In the genomic region with DNA sequence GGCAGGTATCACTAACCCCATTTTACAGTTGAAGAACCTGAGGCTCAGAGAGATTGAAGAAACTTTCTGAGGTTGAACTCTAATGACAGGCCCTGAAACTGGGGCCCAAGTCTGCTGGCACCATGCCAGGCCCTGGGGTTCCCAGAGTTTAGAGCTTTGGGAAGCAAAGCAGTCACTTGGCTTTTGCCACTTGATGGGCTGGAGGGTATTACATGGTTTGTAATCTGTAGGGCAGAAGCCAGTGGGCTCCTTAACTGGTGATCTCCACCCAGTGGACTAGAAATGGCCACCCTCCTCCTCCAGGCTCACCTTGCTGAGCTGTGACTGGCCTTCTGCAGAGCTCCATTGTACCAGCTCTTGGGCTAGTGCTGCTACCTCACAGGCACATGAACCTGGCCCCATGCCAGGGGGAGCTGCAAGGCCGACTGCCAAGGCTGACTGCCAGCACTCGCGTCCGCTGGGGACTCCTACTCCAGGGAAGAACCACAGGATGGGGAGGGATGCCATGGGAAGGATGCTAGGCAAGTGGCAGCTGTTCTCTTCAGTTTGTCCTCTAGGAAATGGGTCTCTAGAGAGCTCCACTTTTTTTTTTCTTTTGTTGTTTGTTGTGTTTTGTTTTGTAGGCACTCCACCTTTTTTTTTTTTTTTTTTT, we compare ENCODE assay signal across 10 cellular contexts.
DNase-seq lines count a peak whose midpoint lies in the region; ATAC-seq and TF ChIP-seq lines count a peak whose summit lies in the region.
"Had no signal": no experiment of that assay in that cellular context is flagged by ENCODE, and none has a peak within 500 bp of the region (broad histone marks: within the 10 kb centered on the region; RNA-seq: fewer than 3 reads in every experiment).

No MANE protein-coding gene starts in this region.

- no peaks in the 10 kb centered on the region for H3K27me3 ChIP-seq in upper lobe of left lung
- H3K27me3 ChIP-seq: SJSA1 had no signal

- H3K4me3 ChIP-seq in upper lobe of left lung: no peak overlapping the region
- H3K4me3 ChIP-seq: SJSA1 had no signal

- no peak for TF ChIP-seq EP300 in upper lobe of left lung (IDR thresholded peaks at IDR 0.05)

- H3K27ac ChIP-seq in upper lobe of left lung: no peak overlapping the region
- H3K27ac ChIP-seq: SJSA1 had no signal

- ATAC-seq in upper lobe of left lung (ENCODE audit: low FRiP score in 2 of 2): no peak

- no peak for TF ChIP-seq CTCF in upper lobe of left lung (IDR thresholded peaks at IDR 0.05)

- 35 to 38% methylated on average over 3 to 4 of the region's 4 CpGs for WGBS in upper lobe of left lung, 2 donors

- no peaks in the 10 kb centered on the region for H3K9me3 ChIP-seq in upper lobe of left lung
- H3K9me3 ChIP-seq: SJSA1 had no signal

- DNase-seq in NCI-H748 (lab: John Stamatoyannopoulos, UW; ENCODE audit: unreplicated experiment): peak; percentile 70
- no peak for DNase-seq in NCI-H748 treated with DMSO at 0.1 percent for 48 hours (lab: John Stamatoyannopoulos, UW)
- peak in 54 of 58 donors; percentile 33 to 98 (median 76) for DNase-seq in anterior cingulate cortex (lab: John Stamatoyannopoulos, UW)
- peak; percentile 70 for DNase-seq in inferior parietal cortex (ENCODE audit: extremely low spot score)
- DNase-seq in upper lobe of left lung: peak; percentile 66 to 84
- DNase-seq in GM19240 (ENCODE audit: insufficient read length, low spot score): no peak
- DNase-seq in NAMALWA (ENCODE audit: low spot score): no peak
- DNase-seq in NOMO-1 treated with DMSO at 0.1 percent for 48 hours (lab: John Stamatoyannopoulos, UW; ENCODE audit: unreplicated experiment): no peak
- DNase-seq: endodermal cell had no signal

- peaks cover 3 to 36% (median 7%) of the 10 kb centered on the region in 4 donors for H3K36me3 ChIP-seq in upper lobe of left lung

- no peaks in the 10 kb centered on the region for H3K4me1 ChIP-seq in upper lobe of left lung
- H3K4me1 ChIP-seq: SJSA1 had no signal

- no peak for TF ChIP-seq POLR2A in upper lobe of left lung (IDR thresholded peaks at IDR 0.05)

Comparison
In these comparisons a context has a peak if more than half of its experiments do, and no peak if none do; other contexts are left out.
1. DNase-seq: peak in NCI-H748 (single experiment), anterior cingulate cortex (54 of 58), inferior parietal cortex (single experiment) and upper lobe of left lung (2 of 2); none in NCI-H748 treated with DMSO at 0.1 percent for 48 hours (single experiment), GM19240 (single experiment), NAMALWA (single experiment) and NOMO-1 treated with DMSO at 0.1 percent for 48 hours (single experiment).